32 cellular contexts compared by ENCODE assay signal in genomic region chr3:10447110-10447509, GRCh38. TPM values are rescaled to one million over a fixed set of nuclear protein-coding genes. Genes with fewer than 3 reads are reported as not detected.
"Had no signal": no experiment of that assay in that cellular context is flagged by ENCODE, and none has a peak within 500 bp of the region (broad histone marks: within the 10 kb centered on the region; RNA-seq: fewer than 3 reads in every experiment).

No MANE protein-coding gene starts in this region.

- H3K9me3 Mint-ChIP-seq: activated B cell treated with CpG ODN at 0.5 μM for 24 hours; activated CD4-positive, alpha-beta memory T cell treated with anti-CD3 and anti-CD28 coated beads for 36 hours; activated naive CD4-positive, alpha-beta T cell treated with anti-CD3 and anti-CD28 coated beads for 36 hours; activated naive CD4-positive, alpha-beta T cell treated with anti-CD3 and anti-CD28 coated beads, Interleukin-2, amount 50 U/mL, for 24 hours; activated naive CD8-positive, alpha-beta T cell treated with anti-CD3 and anti-CD28 coated beads for 36 hours; activated naive CD8-positive, alpha-beta T cell treated with anti-CD3 and anti-CD28 coated beads, Interleukin-2, amount 50 U/mL, for 24 hours; activated T-helper 1 cell treated with anti-CD3 and anti-CD28 coated beads, Interleukin-12 subunit alpha, Interleukin-12 subunit beta, Interleukin-2, Interleukin-4 antibody, amounts not matched to agents 30 ng/mL and 10 ng/mL and 1 ng/mL, durations not matched to agents 14 hours and 24 hours and 36 hours; activated T-helper 2 cell treated with anti-CD3 and anti-CD28 coated beads, Interferon-gamma antibody, Interleukin-2, Interleukin-4, amounts not matched to agents 10 μg/mL and 5 μg/mL and 100 μg/mL, durations not matched to agents 14 hours and 24 hours and 36 hours; T-helper 2 cell treated with Interferon-gamma antibody and Interleukin-4, amounts not matched to agents 5 μg/mL and 100 μg/mL, for 36 hours had no signal

- H3K4me1 Mint-ChIP-seq: activated CD8-positive, alpha-beta memory T cell treated with anti-CD3 and anti-CD28 coated beads, Interleukin-2, amount 10 ng/mL, durations not matched to agents 7 days and 5 days; activated naive CD4-positive, alpha-beta T cell treated with anti-CD3 and anti-CD28 coated beads, Interleukin-2, amount 50 U/mL, for 24 hours; activated naive CD8-positive, alpha-beta T cell treated with anti-CD3 and anti-CD28 coated beads for 36 hours; T-helper 17 cell had no signal

- DNase-seq: activated B cell treated with CpG ODN at 0.5 μM for 24 hours; activated CD4-positive, alpha-beta memory T cell treated with anti-CD3 and anti-CD28 coated beads for 36 hours; activated CD4-positive, alpha-beta T cell treated with anti-CD3 and anti-CD28 coated beads for 48 hours; activated CD8-positive, alpha-beta memory T cell treated with anti-CD3 and anti-CD28 coated beads, Interleukin-2, amount 10 ng/mL, durations not matched to agents 7 days and 5 days; activated CD8-positive, alpha-beta memory T cell treated with anti-CD3 and anti-CD28 coated beads, Interleukin-2, amount 50 U/mL, for 4 hours; activated CD8-positive, alpha-beta T cell treated with anti-CD3 and anti-CD28 coated beads, Interleukin-2, amount 10 ng/mL, durations not matched to agents 7 days and 5 days; activated effector memory CD4-positive, alpha-beta T cell treated with anti-CD3 and anti-CD28 coated beads, Interleukin-2, amount 50 U/mL, for 16 hours; activated naive CD4-positive, alpha-beta T cell treated with anti-CD3 and anti-CD28 coated beads for 36 hours; activated naive CD8-positive, alpha-beta T cell treated with anti-CD3 and anti-CD28 coated beads for 36 hours; activated naive CD8-positive, alpha-beta T cell treated with anti-CD3 and anti-CD28 coated beads, Interleukin-2, amount 50 U/mL, for 24 hours; activated T-cell treated with anti-CD3 and anti-CD28 coated beads, Interleukin-2, amount 50 U/mL, for 1 hour; activated T-cell treated with anti-CD3 and anti-CD28 coated beads, Interleukin-2, amount 50 U/mL, for 48 hours; adrenal gland; body of pancreas; colonic mucosa; effector CD8-positive, alpha-beta T cell; foreskin fibroblast; glutamatergic neuron; heart left ventricle; T-helper 17 cell; T1000; WERI-Rb-1 had no signal

- H3K27ac ChIP-seq: adrenal gland, body of pancreas, colonic mucosa, epithelial cell of prostate, heart left ventricle, WERI-Rb-1 had no signal

- H3K4me1 ChIP-seq: adrenal gland, body of pancreas, colonic mucosa, heart left ventricle had no signal

- ATAC-seq: activated CD4-positive, CD25-positive, alpha-beta regulatory T cell treated with anti-CD3 and anti-CD28 coated beads, Interleukin-2, amount 50 U/mL, for 24 hours; activated CD8-positive, alpha-beta memory T cell treated with anti-CD3 and anti-CD28 coated beads, Interleukin-2, amount 10 ng/mL, durations not matched to agents 7 days and 5 days; activated CD8-positive, alpha-beta T cell treated with anti-CD3 and anti-CD28 coated beads, Interleukin-2, amount 10 ng/mL, durations not matched to agents 7 days and 5 days; activated naive CD8-positive, alpha-beta T cell treated with anti-CD3 and anti-CD28 coated beads, Interleukin-2, amount 50 U/mL, for 24 hours; body of pancreas; T-helper 17 cell had no signal

- H3K36me3 Mint-ChIP-seq: activated CD4-positive, alpha-beta memory T cell treated with anti-CD3 and anti-CD28 coated beads for 36 hours; activated CD8-positive, alpha-beta memory T cell treated with anti-CD3 and anti-CD28 coated beads, Interleukin-2, amount 10 ng/mL, durations not matched to agents 7 days and 5 days; activated naive CD4-positive, alpha-beta T cell treated with anti-CD3 and anti-CD28 coated beads, Interleukin-2, amount 50 U/mL, for 24 hours; activated naive CD8-positive, alpha-beta T cell treated with anti-CD3 and anti-CD28 coated beads for 36 hours had no signal

- H3K4me3 ChIP-seq: adrenal gland, body of pancreas, colonic mucosa, heart left ventricle had no signal

- H3K36me3 ChIP-seq: adrenal gland, colonic mucosa, heart left ventricle, WERI-Rb-1 had no signal

- H3K27me3 ChIP-seq: adrenal gland, body of pancreas, colonic mucosa had no signal

- H3K4me3 Mint-ChIP-seq: activated B cell treated with CpG ODN at 0.5 μM for 24 hours; activated CD4-positive, alpha-beta memory T cell treated with anti-CD3 and anti-CD28 coated beads for 36 hours; activated CD8-positive, alpha-beta memory T cell treated with anti-CD3 and anti-CD28 coated beads, Interleukin-2, amount 10 ng/mL, durations not matched to agents 7 days and 5 days; activated CD8-positive, alpha-beta T cell treated with anti-CD3 and anti-CD28 coated beads, Interleukin-2, amount 10 ng/mL, durations not matched to agents 7 days and 5 days; activated naive CD4-positive, alpha-beta T cell treated with anti-CD3 and anti-CD28 coated beads for 36 hours; activated naive CD4-positive, alpha-beta T cell treated with anti-CD3 and anti-CD28 coated beads, Interleukin-2, amount 50 U/mL, for 24 hours; activated naive CD8-positive, alpha-beta T cell treated with anti-CD3 and anti-CD28 coated beads for 36 hours; activated naive CD8-positive, alpha-beta T cell treated with anti-CD3 and anti-CD28 coated beads, Interleukin-2, amount 50 U/mL, for 24 hours; activated T-helper 1 cell treated with anti-CD3 and anti-CD28 coated beads, Interleukin-12 subunit alpha, Interleukin-12 subunit beta, Interleukin-2, Interleukin-4 antibody, amounts not matched to agents 30 ng/mL and 10 ng/mL and 1 ng/mL, durations not matched to agents 14 hours and 24 hours and 36 hours; T-helper 17 cell; T-helper 2 cell treated with Interferon-gamma antibody and Interleukin-4, amounts not matched to agents 5 μg/mL and 100 μg/mL, for 36 hours had no signal

- H3K27ac Mint-ChIP-seq: activated B cell treated with CpG ODN at 0.5 μM for 24 hours; activated CD4-positive, alpha-beta memory T cell treated with anti-CD3 and anti-CD28 coated beads for 36 hours; activated CD8-positive, alpha-beta memory T cell treated with anti-CD3 and anti-CD28 coated beads, Interleukin-2, amount 10 ng/mL, durations not matched to agents 7 days and 5 days; activated naive CD4-positive, alpha-beta T cell treated with anti-CD3 and anti-CD28 coated beads for 36 hours; activated naive CD4-positive, alpha-beta T cell treated with anti-CD3 and anti-CD28 coated beads, Interleukin-2, amount 50 U/mL, for 24 hours; activated naive CD8-positive, alpha-beta T cell treated with anti-CD3 and anti-CD28 coated beads for 36 hours; activated naive CD8-positive, alpha-beta T cell treated with anti-CD3 and anti-CD28 coated beads, Interleukin-2, amount 50 U/mL, for 24 hours; activated T-helper 1 cell treated with anti-CD3 and anti-CD28 coated beads, Interleukin-12 subunit alpha, Interleukin-12 subunit beta, Interleukin-2, Interleukin-4 antibody, amounts not matched to agents 30 ng/mL and 10 ng/mL and 1 ng/mL, durations not matched to agents 14 hours and 24 hours and 36 hours; activated T-helper 2 cell treated with anti-CD3 and anti-CD28 coated beads, Interferon-gamma antibody, Interleukin-2, Interleukin-4, amounts not matched to agents 10 μg/mL and 5 μg/mL and 100 μg/mL, durations not matched to agents 14 hours and 24 hours and 36 hours; T-helper 17 cell; T-helper 2 cell treated with Interferon-gamma antibody and Interleukin-4, amounts not matched to agents 5 μg/mL and 100 μg/mL, for 36 hours had no signal

- H3K27me3 Mint-ChIP-seq: activated CD4-positive, alpha-beta memory T cell treated with anti-CD3 and anti-CD28 coated beads for 36 hours; activated naive CD4-positive, alpha-beta T cell treated with anti-CD3 and anti-CD28 coated beads, Interleukin-2, amount 50 U/mL, for 24 hours had no signal

- H3K9me3 ChIP-seq: adrenal gland, body of pancreas, colonic mucosa, heart left ventricle had no signal

RNA-seq across cellular contexts. Expression of gene ATP2B2, which starts 58.3 kb away (rescaled TPM):
- total RNA-seq: activated B cell treated with CpG ODN at 0.5 μM for 24 hours; activated CD8-positive, alpha-beta memory T cell treated with anti-CD3 and anti-CD28 coated beads for 36 hours; activated CD8-positive, alpha-beta memory T cell treated with anti-CD3 and anti-CD28 coated beads, Interleukin-2, amount 10 ng/mL, durations not matched to agents 7 days and 5 days; activated CD8-positive, alpha-beta T cell treated with anti-CD3 and anti-CD28 coated beads, Interleukin-2, amount 10 ng/mL, durations not matched to agents 7 days and 5 days; activated naive CD4-positive, alpha-beta T cell treated with anti-CD3 and anti-CD28 coated beads for 36 hours; activated naive CD8-positive, alpha-beta T cell treated with anti-CD3 and anti-CD28 coated beads for 36 hours; activated T-helper 1 cell treated with anti-CD3 and anti-CD28 coated beads, Interleukin-12 subunit alpha, Interleukin-12 subunit beta, Interleukin-2, Interleukin-4 antibody, amounts not matched to agents 30 ng/mL and 10 ng/mL and 1 ng/mL, durations not matched to agents 14 hours and 24 hours and 36 hours; activated T-helper 2 cell treated with anti-CD3 and anti-CD28 coated beads, Interferon-gamma antibody, Interleukin-2, Interleukin-4, amounts not matched to agents 10 μg/mL and 5 μg/mL and 100 μg/mL, durations not matched to agents 14 hours and 24 hours and 36 hours; dermis microvascular lymphatic vessel endothelial cell; endothelial cell of umbilical vein; T-helper 17 cell had no signal
- polyA plus RNA-seq: aorta, endothelial cell of umbilical vein had no signal
